In genomic region chr12:116559330-116560080, GRCh38 we compare ENCODE assay signal across 8 cellular contexts. TPM values are rescaled to one million over a fixed set of nuclear protein-coding genes. Genes with fewer than 3 reads are reported as not detected.
DNase-seq lines count a peak whose midpoint lies in the region; ATAC-seq and TF ChIP-seq lines count a peak whose summit lies in the region.

Gene MAP1LC3B2 (plus strand): TSS chr12:116559381. CDS start chr12:116575943, 16,562 bp downstream.

- H3K9me3 ChIP-seq in SU-DHL-6 (ENCODE audit: insufficient read depth, low read length): peaks cover 11% of the 10 kb centered on the region; the same call in 1 of the 2 replicates
- no peaks in the 10 kb centered on the region for H3K9me3 ChIP-seq in skeletal muscle tissue (ENCODE audit: control insufficient read depth in 3 of 3, low read length in 3 of 3)

- H3K27ac ChIP-seq in SU-DHL-6 (ENCODE audit: low read depth, low read length) (peak within 1 kb of the TSS; percentile 97), skeletal muscle tissue (ENCODE audit: low read depth, low read length) (peak within 1 kb of the TSS; percentile 50)

- H2AFZ ChIP-seq in SU-DHL-6 (ENCODE audit: low read depth, low read length, severe bottlenecking): peak within 1 kb of the TSS; percentile 43

- H3K4me2 ChIP-seq in SU-DHL-6 (ENCODE audit: low read depth, low read length, poor library complexity, severe bottlenecking): peak within 1 kb of the TSS; percentile 83

- ATAC-seq in HG03280 (IDR thresholded peaks at IDR 0.05; ENCODE audit: unreplicated experiment): peak; percentile 80
- peak; percentile 96 for ATAC-seq in activated naive CD8-positive, alpha-beta T cell treated with anti-CD3 and anti-CD28 coated beads, Interleukin-2, amount 50 U/mL, for 24 hours

- peaks cover 46% of the 10 kb centered on the region for H3K4me1 Mint-ChIP-seq in activated naive CD8-positive, alpha-beta T cell treated with anti-CD3 and anti-CD28 coated beads, Interleukin-2, amount 50 U/mL, for 24 hours

- H3K36me3 Mint-ChIP-seq in activated naive CD8-positive, alpha-beta T cell treated with anti-CD3 and anti-CD28 coated beads, Interleukin-2, amount 50 U/mL, for 24 hours (ENCODE audit: low read depth): peaks cover 6% of the 10 kb centered on the region

- DNase-seq in NCI-H510A treated with DMSO at 0.1 percent for 48 hours (lab: John Stamatoyannopoulos, UW) (peak; percentile 54), NCI-H510A (lab: John Stamatoyannopoulos, UW) (no peak), hippocampal formation (lab: John Stamatoyannopoulos, UW) (peak; percentile 48 to 49), DMS114 treated with DMSO at 0.1 percent for 48 hours (lab: John Stamatoyannopoulos, UW; ENCODE audit: unreplicated experiment) (no peak)
- DNase-seq in activated naive CD8-positive, alpha-beta T cell treated with anti-CD3 and anti-CD28 coated beads, Interleukin-2, amount 50 U/mL, for 24 hours: peak; percentile 76

- no peaks in the 10 kb centered on the region for H3K9me2 ChIP-seq in SU-DHL-6 (replicated peaks; ENCODE audit: insufficient read depth, low read length)

- no peaks in the 10 kb centered on the region for H4K20me1 ChIP-seq in SU-DHL-6 (ENCODE audit: low read depth, low read length)

- H3F3A ChIP-seq in SU-DHL-6 (ENCODE audit: insufficient read depth): peaks cover 21% of the 10 kb centered on the region

- H3K79me2 ChIP-seq in SU-DHL-6 (ENCODE audit: insufficient read depth, low read length): no peaks in the 10 kb centered on the region

- H3K9ac ChIP-seq in SU-DHL-6 (ENCODE audit: low read length) (peak within 1 kb of the TSS; percentile 54), skeletal muscle tissue (ENCODE audit: low read depth in 1 of 3, low read length in 3 of 3) (peak within 1 kb of the TSS in 1 of 3 donors; percentile 25)

- TF ChIP-seq CTCF in SU-DHL-6 (IDR thresholded peaks at IDR 0.05; ENCODE audit: insufficient read depth, low read length, poor library complexity, severe bottlenecking): no peak

- no peaks in the 10 kb centered on the region for H3K27me3 ChIP-seq in SU-DHL-6 (ENCODE audit: low read length)
- H3K27me3 ChIP-seq in skeletal muscle tissue (ENCODE audit: control insufficient read depth in 3 of 3, insufficient read depth in 3 of 3, low read length in 3 of 3): no peaks in the 10 kb centered on the region

- peak within 1 kb of the TSS; percentile 69 for H3K4me3 Mint-ChIP-seq in activated naive CD8-positive, alpha-beta T cell treated with anti-CD3 and anti-CD28 coated beads, Interleukin-2, amount 50 U/mL, for 24 hours

- peak within 1 kb of the TSS; percentile 86 for H3K27ac Mint-ChIP-seq in activated naive CD8-positive, alpha-beta T cell treated with anti-CD3 and anti-CD28 coated beads, Interleukin-2, amount 50 U/mL, for 24 hours

- peaks cover 6% of the 10 kb centered on the region for H3K9me3 Mint-ChIP-seq in activated naive CD8-positive, alpha-beta T cell treated with anti-CD3 and anti-CD28 coated beads, Interleukin-2, amount 50 U/mL, for 24 hours

- H3K4me3 ChIP-seq in SU-DHL-6 (ENCODE audit: insufficient read depth, low read length, poor library complexity, severe bottlenecking) (peak within 1 kb of the TSS; percentile 43), skeletal muscle tissue (ENCODE audit: low read length in 3 of 3) (peak within 1 kb of the TSS in 1 of 3 donors; percentile 23)

- peaks cover 9 to 10% (median 9%) of the 10 kb centered on the region in 3 donors for H3K4me1 ChIP-seq in skeletal muscle tissue (ENCODE audit: control insufficient read depth in 3 of 3, insufficient read depth in 3 of 3, low read length in 3 of 3)

- peaks cover 1% of the 10 kb centered on the region for H3K27me3 Mint-ChIP-seq in activated naive CD8-positive, alpha-beta T cell treated with anti-CD3 and anti-CD28 coated beads, Interleukin-2, amount 50 U/mL, for 24 hours

- H3K36me3 ChIP-seq in SU-DHL-6 (ENCODE audit: low read length) (no peaks in the 10 kb centered on the region), skeletal muscle tissue (ENCODE audit: control insufficient read depth in 3 of 3, insufficient read depth in 3 of 3, low read length in 3 of 3) (no peaks in the 10 kb centered on the region)

RNA-seq across cellular contexts. Expression of gene MAP1LC3B2, which starts in this region (rescaled TPM):
- not detected for total RNA-seq in skeletal muscle tissue

Comparison
In these comparisons a context has a peak if more than half of its experiments do, and no peak if none do; other contexts are left out.
1. DNase-seq: peak in NCI-H510A treated with DMSO at 0.1 percent for 48 hours (single experiment), activated naive CD8-positive, alpha-beta T cell treated with anti-CD3 and anti-CD28 coated beads, Interleukin-2, amount 50 U/mL, for 24 hours (single experiment) and hippocampal formation (2 of 2); none in NCI-H510A (single experiment) and DMS114 treated with DMSO at 0.1 percent for 48 hours (single experiment).